ENCODE assay signal across 8 cellular contexts in the genomic region with DNA sequence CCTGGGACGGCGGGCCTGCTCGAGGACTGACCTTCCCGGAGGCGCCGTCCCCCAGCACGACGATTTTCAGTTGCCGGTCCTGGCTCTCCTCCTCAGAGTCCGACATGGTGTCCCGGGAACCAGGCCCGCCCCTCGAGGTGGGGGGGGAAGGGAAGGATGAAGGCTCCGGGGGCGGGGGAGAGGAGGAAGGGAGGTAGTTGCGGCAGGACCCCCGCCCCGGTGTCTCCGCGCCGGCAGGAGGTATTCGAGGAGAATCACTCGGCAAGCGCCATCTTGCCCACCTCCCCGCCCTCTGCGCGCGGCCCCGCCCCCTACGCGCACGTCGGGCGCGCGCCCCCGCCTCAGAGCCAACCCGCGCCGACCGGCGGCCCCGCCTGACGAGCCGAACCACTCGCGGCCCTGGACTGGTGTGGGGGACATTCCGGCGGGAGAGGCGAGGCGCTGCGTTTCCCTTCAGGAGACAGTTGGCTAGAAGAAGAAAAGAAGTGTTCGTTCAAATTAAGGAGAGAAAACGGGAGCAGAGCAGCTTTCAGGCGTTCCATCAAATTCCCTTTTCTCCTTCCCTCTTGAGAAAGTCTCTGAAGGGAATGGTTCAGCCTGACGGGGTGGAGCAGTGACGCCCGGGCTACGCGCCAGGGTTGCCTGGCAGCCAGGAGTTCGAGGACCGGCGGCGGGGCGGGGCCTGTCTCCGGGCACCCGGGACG. TPM values are rescaled to one million over a fixed set of nuclear protein-coding genes. Genes with fewer than 3 reads are reported as not detected.
DNase-seq lines count a peak whose midpoint lies in the region; ATAC-seq and TF ChIP-seq lines count a peak whose summit lies in the region.

RAB28 (minus strand) TSS at position 296 of the 704 bp plus-strand sequence.

- H3F3A ChIP-seq in PC-3 (ENCODE audit: low read length, unreplicated experiment) = no peaks in the 10 kb centered on the region

- peak within 1 kb of the TSS; percentile 80 for H3K4me3 ChIP-seq in Jurkat, Clone E6-1 (ENCODE audit: low read length)
- peak within 1 kb of the TSS; percentile 89 for H3K4me3 ChIP-seq in PC-3 (ENCODE audit: low read length)
- H3K4me3 ChIP-seq in epithelial cell of esophagus (ENCODE audit: low read length) = peak within 1 kb of the TSS; percentile 74
- H3K4me3 ChIP-seq in mononuclear cell (ENCODE audit: low read length) = peak within 1 kb of the TSS; percentile 62

- no peaks in the 10 kb centered on the region for H4K20me1 ChIP-seq in PC-3 (ENCODE audit: low read length)

- no peak for TF ChIP-seq CTCF in PC-3 (conservative IDR thresholded peaks at IDR 0.05; ENCODE audit: low read depth, low read length)
- no peak for TF ChIP-seq CTCF in epithelial cell of esophagus (IDR thresholded peaks at IDR 0.05; ENCODE audit: insufficient read depth, low read depth, low read length, missing control alignments)

- CTCF ChIA-PET in PC-3 (lab: Charles Lee) = no interaction called here

- intact Hi-C loops in PC-3 (cut with micrococcal nuclease) = loop anchor here (5.0 kb wide), 1 partner anchor 63 kb away; no protein-coding TSS in a partner anchor

- no peaks in the 10 kb centered on the region for H3K27me3 ChIP-seq in PC-3 (ENCODE audit: low read length)
- peaks cover 21% of the 10 kb centered on the region for H3K27me3 ChIP-seq in mononuclear cell (ENCODE audit: insufficient read depth, low read length)

- H3K4me1 ChIP-seq in PC-3 (ENCODE audit: insufficient read depth, low read length) = peaks cover 18% of the 10 kb centered on the region
- H3K4me1 ChIP-seq in mononuclear cell (ENCODE audit: insufficient read depth, low read length) = peaks cover 17% of the 10 kb centered on the region

- H3K36me3 ChIP-seq in PC-3 (ENCODE audit: low read depth, low read length) = no peaks in the 10 kb centered on the region

- peak; percentile 75 for DNase-seq in DMS153 treated with DMSO at 0.1 percent for 48 hours (lab: John Stamatoyannopoulos, UW; ENCODE audit: unreplicated experiment)
- peak; percentile 90 for DNase-seq in Jurkat, Clone E6-1 (ENCODE audit: low read depth, low spot score)
- DNase-seq in PC-3 = peak; percentile 82
- DNase-seq in activated T-cell treated with anti-CD3 and anti-CD28 coated beads for 48 hours (ENCODE audit: low read depth) = peak; percentile 91
- DNase-seq in epithelial cell of esophagus (ENCODE audit: low read depth) = peak; percentile 95
- peak; percentile 85 to 87 for DNase-seq in stimulated activated CD8-positive, alpha-beta memory T cell treated with anti-CD3 and anti-CD28 coated beads, Interleukin-2, amount 100 ng/mL, for 48 hours (ENCODE audit: low read depth in 2 of 2)

- peak within 1 kb of the TSS; percentile 74 for H3K27ac ChIP-seq in PC-3 (ENCODE audit: low read length)

- peaks cover 33% of the 10 kb centered on the region for H3K79me2 ChIP-seq in PC-3 (ENCODE audit: low read length)

- no peaks in the 10 kb centered on the region for H3K9me3 ChIP-seq in PC-3 (ENCODE audit: low read length)
- H3K9me3 ChIP-seq in mononuclear cell (ENCODE audit: low read depth, low read length) = no peaks in the 10 kb centered on the region

- POLR2A ChIA-PET in PC-3 (lab: Charles Lee; ENCODE audit: unreplicated experiment) = no interaction called here

- ATAC-seq in GM21717 (IDR thresholded peaks at IDR 0.05; ENCODE audit: unreplicated experiment) = peak; percentile 97
- peak; percentile 79 for ATAC-seq in PC-3

- H2AFZ ChIP-seq in PC-3 (ENCODE audit: low read length) = peak within 1 kb of the TSS; percentile 92

- peak within 1 kb of the TSS; percentile 97 for H3K4me2 ChIP-seq in PC-3 (ENCODE audit: low read length)

- H3K9me2 ChIP-seq in PC-3 (replicated peaks; ENCODE audit: low read length) = no peaks in the 10 kb centered on the region

- H3K9ac ChIP-seq in PC-3 (ENCODE audit: low read length) = peak within 1 kb of the TSS; percentile 89

- no TSS peak for BruUV-seq in PC-3 (replicated peaks; lab: Mats Ljungman, UMichigan)

RNA-seq across cellular contexts. Expression of gene RAB28, which starts in this region (rescaled TPM):
- 32.0 TPM for polyA plus RNA-seq in Jurkat, Clone E6-1 (2012; ENCODE audit: insufficient read depth, insufficient read length)
- 4.9 and 10.4 TPM in 2 replicates for total RNA-seq in PC-3 (2014; rRNA removed)
- 5.6 TPM for total RNA-seq in mononuclear cell

Comparison
In these comparisons a context has a peak if more than half of its experiments do, and no peak if none do; other contexts are left out.
1. Peak in every context shown above with its lines: DNase-seq, ATAC-seq, H3K4me3 ChIP-seq and H3K27ac ChIP-seq.